8 cellular contexts compared by ENCODE assay signal in genomic region chr17:68512967-68513474, GRCh38. TPM values are rescaled to one million over a fixed set of nuclear protein-coding genes. Genes with fewer than 3 reads are reported as not detected.
DNase-seq lines count a peak whose midpoint lies in the region; ATAC-seq and TF ChIP-seq lines count a peak whose summit lies in the region.

No MANE protein-coding gene starts in this region.

- no peak for DNase-seq in AG09309 (ENCODE audit: low read depth)
- DNase-seq in H7: peak; percentile 55
- peak; percentile 51 to 76 for DNase-seq in SJSA1 (ENCODE audit: low read depth in 1 of 2, low spot score in 2 of 2)
- DNase-seq in aorta: no peak

- H3K4me3 ChIP-seq in AG09309 (ENCODE audit: control insufficient read depth, low read depth, low read length) (peak overlapping the region; percentile 57), H7 (ENCODE audit: insufficient read depth, low read depth, low read length) (peak overlapping the region; percentile 84), SJSA1 (peak overlapping the region; percentile 99), endocrine pancreas (ENCODE audit: control insufficient read depth, insufficient read depth, low read length) (peak overlapping the region; percentile 98), mononuclear cell (ENCODE audit: low read length) (peak overlapping the region; percentile 69), aorta (ENCODE audit: low read length in 2 of 2) (peak overlapping the region; percentile 68 to 89)

- no peaks in the 10 kb centered on the region for H3K9me3 ChIP-seq in SJSA1 (replicated peaks)
- H3K9me3 ChIP-seq in endocrine pancreas (ENCODE audit: control insufficient read depth, low read length): no peaks in the 10 kb centered on the region
- H3K9me3 ChIP-seq in mononuclear cell (ENCODE audit: low read depth, low read length): no peaks in the 10 kb centered on the region
- no peaks in the 10 kb centered on the region for H3K9me3 ChIP-seq in aorta (ENCODE audit: control insufficient read depth, low read length)

- H3K27ac ChIP-seq in SJSA1 (peak overlapping the region; percentile 100), aorta (ENCODE audit: low read depth in 1 of 2, low read length in 2 of 2) (peak overlapping the region; percentile 72 to 96)

- H3K4me1 ChIP-seq in SJSA1 (replicated peaks): peaks cover 26% of the 10 kb centered on the region
- H3K4me1 ChIP-seq in endocrine pancreas (ENCODE audit: control insufficient read depth, insufficient read depth, low read length): peaks cover 30% of the 10 kb centered on the region
- H3K4me1 ChIP-seq in mononuclear cell (ENCODE audit: insufficient read depth, low read length): peaks cover 48% of the 10 kb centered on the region
- no peaks in the 10 kb centered on the region for H3K4me1 ChIP-seq in aorta (ENCODE audit: control insufficient read depth in 1 of 2, insufficient read depth in 2 of 2, low read length in 2 of 2)

- no peak for TF ChIP-seq CTCF in AG09309 (IDR thresholded peaks at IDR 0.05; ENCODE audit: control insufficient read depth, insufficient read depth, low read depth, low read length, missing control alignments)

- ATAC-seq in aorta (ENCODE audit: low FRiP score) (peak; percentile 24), GM19455 (IDR thresholded peaks at IDR 0.05; ENCODE audit: unreplicated experiment) (no peak), HG02798 (IDR thresholded peaks at IDR 0.05; ENCODE audit: poor library complexity, unreplicated experiment) (no peak)

- intact Hi-C loops in aorta (cut with DNase I): loop anchor here (5.0 kb wide), 2 partner anchors 46 to 266 kb away; partner anchors contain the start of gene AMZ2 (in 1 of the 2)

- H3K27me3 ChIP-seq in H7 (ENCODE audit: control insufficient read depth, insufficient read depth, low read length): no peaks in the 10 kb centered on the region
- no peaks in the 10 kb centered on the region for H3K27me3 ChIP-seq in SJSA1 (replicated peaks)
- no peaks in the 10 kb centered on the region for H3K27me3 ChIP-seq in endocrine pancreas (ENCODE audit: control insufficient read depth, insufficient read depth, low read length)
- H3K27me3 ChIP-seq in mononuclear cell (ENCODE audit: insufficient read depth, low read length): no peaks in the 10 kb centered on the region
- H3K27me3 ChIP-seq in aorta (ENCODE audit: control insufficient read depth in 1 of 2, insufficient read depth in 2 of 2, low read length in 1 of 2): no peaks in the 10 kb centered on the region

- H3K36me3 ChIP-seq in H7 (replicated peaks; ENCODE audit: control insufficient read depth, insufficient read depth, low read length): peaks cover 20% of the 10 kb centered on the region
- H3K36me3 ChIP-seq in SJSA1: peaks cover 53% of the 10 kb centered on the region
- peaks cover 7% of the 10 kb centered on the region for H3K36me3 ChIP-seq in endocrine pancreas (ENCODE audit: control insufficient read depth, insufficient read depth, low read length)
- no peaks in the 10 kb centered on the region for H3K36me3 ChIP-seq in aorta (ENCODE audit: control insufficient read depth in 1 of 2, insufficient read depth in 2 of 2, low read length in 1 of 2)

- whole genome bisulfite sequencing in aorta, 2 donors: 0% methylated on average over 20 of the region's 20 CpGs

- H3K9ac ChIP-seq in endocrine pancreas (ENCODE audit: control insufficient read depth, insufficient read depth, low read length): peak overlapping the region; percentile 100

RNA-seq across cellular contexts. Expression of gene PRKAR1A, which starts 0.8 kb away (rescaled TPM):
- 106 and 109 TPM in 2 replicates for total RNA-seq in H7 (2014; rRNA removed; shearing (Covaris generic))
- total RNA-seq in SJSA1 (2014; rRNA removed; shearing (Covaris generic)): 433 and 529 TPM in 2 replicates
- total RNA-seq in mononuclear cell (97.8 TPM), aorta (100 to 1,000 TPM; 251 to 297 TPM)
- polyA plus RNA-seq in aorta: 100 to 1,000 TPM in 1 of 2 donors, 10 to 100 TPM in 1; 97.0 to 104 TPM

RNA-seq across cellular contexts. Expression of gene WIPI1, which starts 55.7 kb away (rescaled TPM):
- total RNA-seq in H7 (2014; rRNA removed; shearing (Covaris generic)): 22.4 and 24.4 TPM in 2 replicates
- total RNA-seq in SJSA1 (2014; rRNA removed; shearing (Covaris generic)): 35.1 and 53.5 TPM in 2 replicates
- total RNA-seq in mononuclear cell (17.8 TPM), aorta (10 to 100 TPM; 46.0 to 53.1 TPM)
- polyA plus RNA-seq in aorta: 10 to 100 TPM; 18.5 to 30.4 TPM

Comparison
In these comparisons a context has a peak if more than half of its experiments do, and no peak if none do; other contexts are left out.
1. DNase-seq: peak in H7 (single experiment) and SJSA1 (2 of 2); none in AG09309 (single experiment) and aorta (0 of 2).
2. Peak in every context shown above with its lines, with median percentiles within 50 percentile points of each other: H3K4me3 ChIP-seq.